ENCODE assay signal across 9 cellular contexts in the genomic region with DNA sequence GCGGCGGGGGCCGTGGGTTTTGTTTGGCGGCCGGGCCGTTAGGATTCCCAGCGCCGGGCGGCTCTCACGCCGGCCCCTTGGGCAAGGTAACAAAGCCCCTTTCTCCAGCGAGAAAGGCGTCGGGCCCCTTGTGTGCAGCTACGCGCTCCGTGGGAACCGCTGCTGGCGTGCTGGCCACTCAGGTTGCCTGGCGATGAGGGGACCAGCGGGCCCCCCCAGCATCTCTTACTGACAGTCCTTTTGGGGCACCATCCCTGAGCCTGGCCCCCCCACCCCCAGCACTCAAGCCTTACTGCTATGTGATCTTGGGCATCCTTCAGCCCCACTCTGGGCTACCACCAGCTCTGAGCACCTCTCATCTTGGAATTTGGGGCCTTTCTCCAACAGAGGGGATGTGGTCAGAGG. TPM values are rescaled to one million over a fixed set of nuclear protein-coding genes. Genes with fewer than 3 reads are reported as not detected.
DNase-seq lines count a peak whose midpoint lies in the region; ATAC-seq, FAIRE-seq and TF ChIP-seq lines count a peak whose summit lies in the region.
"Had no signal": no experiment of that assay in that cellular context is flagged by ENCODE, and none has a peak within 500 bp of the region (broad histone marks: within the 10 kb centered on the region; RNA-seq: fewer than 3 reads in every experiment).

No MANE protein-coding gene starts in this region.

- H3K36me3 Mint-ChIP-seq in astrocyte (ENCODE audit: low read depth, unreplicated experiment), result peaks cover 4% of the 10 kb centered on the region

- peak overlapping the region; percentile 87 for H3K4me2 ChIP-seq in astrocyte (ENCODE audit: low read length)

- no peak overlapping the region for H2AFZ ChIP-seq in astrocyte (ENCODE audit: low read depth, low read length)

- peak overlapping the region; percentile 76 for H3K9ac ChIP-seq in astrocyte (ENCODE audit: low read length)

- H3K27me3 Mint-ChIP-seq in astrocyte (ENCODE audit: low read depth, unreplicated experiment), result no peaks in the 10 kb centered on the region

- H3K27ac Mint-ChIP-seq in astrocyte (ENCODE audit: unreplicated experiment), result no peak overlapping the region

- peak overlapping the region; percentile 90 for H3K4me3 Mint-ChIP-seq in astrocyte (ENCODE audit: unreplicated experiment)

- peaks cover 67% of the 10 kb centered on the region for H3K4me1 ChIP-seq in astrocyte (ENCODE audit: insufficient read depth, low read length)
- peaks cover 69% of the 10 kb centered on the region for H3K4me1 ChIP-seq in lower lobe of right lung
- peaks cover 0 to 69% (median 34%) of the 10 kb centered on the region in 4 donors for H3K4me1 ChIP-seq in tibial artery

- no peak for TF ChIP-seq CTCF in astrocyte (IDR thresholded peaks at IDR 0.05; ENCODE audit: insufficient read depth, low read depth, low read length)
- TF ChIP-seq CTCF in lower lobe of right lung (IDR thresholded peaks at IDR 0.05), result no peak
- TF ChIP-seq CTCF in tibial artery (IDR thresholded peaks at IDR 0.05), result no peak

- H3K36me3 ChIP-seq in astrocyte (ENCODE audit: insufficient read depth, low read length) (no peaks in the 10 kb centered on the region), lower lobe of right lung (peaks cover 15% of the 10 kb centered on the region), tibial artery (peaks cover 0 to 7% (median 0%) of the 10 kb centered on the region in 3 donors)

- H3K9me3 ChIP-seq in astrocyte (ENCODE audit: insufficient read depth, low read depth, low read length) (no peaks in the 10 kb centered on the region), lower lobe of right lung (no peaks in the 10 kb centered on the region), tibial artery (no peaks in the 10 kb centered on the region)

- ATAC-seq in lower lobe of right lung, result no peak

- peak; percentile 74 for DNase-seq in activated CD8-positive, alpha-beta memory T cell treated with anti-CD3 and anti-CD28 coated beads for 24 hours
- DNase-seq in activated CD8-positive, alpha-beta memory T cell treated with anti-CD3 and anti-CD28 coated beads, Interleukin-2, amount 50 U/mL, for 4 hours, result no peak
- no peak for DNase-seq in astrocyte (ENCODE audit: low read depth)
- DNase-seq in lower lobe of right lung, result no peak
- no peak for DNase-seq in tibial artery
- DNase-seq in T-helper 9 cell, result no peak
- no peak for DNase-seq in stimulated activated CD4-positive, alpha-beta T cell treated with anti-CD3 and anti-CD28 coated beads, Interleukin-4, amount 100 ng/mL, for 4 hours
- DNase-seq in globus pallidus (ENCODE audit: low spot score), result no peak

- FAIRE-seq in astrocyte (lab: Jason Lieb, UNC), result no peak

- no peaks in the 10 kb centered on the region for H3K9me3 Mint-ChIP-seq in astrocyte (ENCODE audit: unreplicated experiment)

- intact Hi-C loops in lower lobe of right lung (cut with DNase I), result no loop called here
- intact Hi-C loops in tibial artery (cut with DNase I; ENCODE audit: low total_unique reads), result loop anchor here (5.0 kb wide), 1 partner anchor 41 kb away; no protein-coding TSS in a partner anchor

- peaks cover 45% of the 10 kb centered on the region for H3K79me2 ChIP-seq in astrocyte (ENCODE audit: insufficient read depth, low read length)

- H3K4me1 Mint-ChIP-seq in astrocyte (ENCODE audit: low read depth, unreplicated experiment), result peaks cover 24% of the 10 kb centered on the region

- H3K27me3 ChIP-seq in astrocyte (ENCODE audit: insufficient read depth, low read length) (no peaks in the 10 kb centered on the region), lower lobe of right lung (ENCODE audit: low read depth) (no peaks in the 10 kb centered on the region), tibial artery (peaks cover 0 to 65% of the 10 kb centered on the region in 2 donors)

- H4K20me1 ChIP-seq in astrocyte (ENCODE audit: insufficient read depth, low read length), result peaks cover 38% of the 10 kb centered on the region

- H3K4me3 ChIP-seq in astrocyte (ENCODE audit: insufficient read depth, low read depth, low read length) (peak overlapping the region; percentile 64), lower lobe of right lung (peak overlapping the region; percentile 77), tibial artery (peak overlapping the region; percentile 50 to 63)

- H3K27ac ChIP-seq in astrocyte (ENCODE audit: low read depth, low read length), result peak overlapping the region; percentile 37
- peak overlapping the region; percentile 92 for H3K27ac ChIP-seq in lower lobe of right lung
- H3K27ac ChIP-seq in tibial artery, result no peak overlapping the region

RNA-seq across cellular contexts. Expression of a gene that starts 1.8 kb away (rescaled TPM):
- total RNA-seq in astrocyte (58.6 and 76.9 TPM in 2 replicates), lower lobe of right lung (42.6 TPM)

RNA-seq across cellular contexts. Expression of a gene that starts 34.0 kb away (rescaled TPM):
- total RNA-seq in astrocyte (18.7 and 19.7 TPM in 2 replicates), lower lobe of right lung (24.4 TPM)

RNA-seq across cellular contexts. Expression of a gene that starts 37.4 kb away (rescaled TPM):
- 13.1 and 13.8 TPM in 2 replicates for total RNA-seq in astrocyte
- total RNA-seq in lower lobe of right lung, result 32.0 TPM

RNA-seq across cellular contexts. Expression of a gene that starts 45.1 kb away (rescaled TPM):
- not detected in 2 replicates for total RNA-seq in astrocyte
- total RNA-seq in lower lobe of right lung, result not detected
- total RNA-seq: liver had no signal

Comparison
In these comparisons a context has a peak if more than half of its experiments do, and no peak if none do; other contexts are left out.
1. H3K27ac ChIP-seq: peak in astrocyte (single experiment) and lower lobe of right lung (single experiment); none in tibial artery (0 of 2).
2. Peak in every context shown above with its lines, with median percentiles within 50 percentile points of each other: H3K4me3 ChIP-seq.